20 cellular contexts compared by ENCODE assay signal in the genomic region with DNA sequence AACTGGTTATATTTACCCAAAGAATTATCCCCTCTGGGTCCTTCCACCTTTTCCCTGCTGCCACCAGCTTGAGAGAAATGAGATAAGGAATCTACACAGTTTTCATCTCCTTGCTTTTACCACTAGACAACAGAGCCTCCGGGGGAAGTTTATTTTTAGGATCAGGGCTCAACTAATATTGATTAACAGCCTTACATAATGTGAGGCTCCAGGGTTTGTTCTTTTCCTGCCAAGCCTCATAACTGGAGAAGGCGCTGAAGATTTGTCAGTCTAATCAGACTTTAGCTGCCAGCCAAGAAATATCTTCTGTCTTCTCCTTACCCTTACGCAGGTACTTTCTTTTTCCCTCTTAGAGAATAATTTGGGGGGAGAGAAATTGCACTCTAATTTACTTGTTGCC.
"Had no signal": no experiment of that assay in that cellular context is flagged by ENCODE, and none has a peak within 500 bp of the region (broad histone marks: within the 10 kb centered on the region; RNA-seq: fewer than 3 reads in every experiment).

No MANE protein-coding gene starts in this region.

- H3K9me3 ChIP-seq: Peyer's patch, SJCRH30 had no signal

- H3K27me3 ChIP-seq: Peyer's patch, SJCRH30 had no signal

- H3K36me3 ChIP-seq: Peyer's patch, SJCRH30 had no signal

- ATAC-seq: HepG2, PC-3, Right ventricle myocardium inferior, SK-N-SH treated with all-trans-retinoic acid at 6 μM for 48 hours had no signal

- DNase-seq: IMR-90; Karpas-422; KG1; MM.1S; NCI-H1092 treated with DMSO at 0.1 percent for 48 hours; NCI-H1436; NCI-H187; NCI-H2029; NCI-H2081 treated with DMSO at 0.1 percent for 48 hours; NCI-H226; NCI-H526 treated with DMSO at 0.1 percent for 48 hours; NCI-H748 treated with DMSO at 0.1 percent for 48 hours; NK-92 treated with Interleukin-12 subunit alpha and Interleukin-12 subunit beta, amount 100 ng/mL, for 24 hours; PC-3; Peyer's patch; SHP77 treated with DMSO at 0.1 percent for 48 hours; SJCRH30 had no signal

- H3K4me3 ChIP-seq: Peyer's patch, SJCRH30 had no signal

- H3K27ac ChIP-seq: Peyer's patch, SJCRH30 had no signal

- H3K4me1 ChIP-seq: Peyer's patch, SJCRH30 had no signal
